ENCODE assay signal across 1 cellular context in genomic region chr14:95359974-95360826, GRCh38.
TF ChIP-seq lines count a peak whose summit lies in the region.

No MANE protein-coding gene starts in this region.

TF ChIP-seq in GM12878, 131 proteins besides CTCF, POLR2A, EP300 and RAD21:
- TF ChIP-seq ATF2 (IDR thresholded peaks at IDR 0.05; ENCODE audit: low read length) (no peak), HSF1 (IDR thresholded peaks at IDR 0.05; ENCODE audit: low read depth, low read length) (no peak), BHLHE40 (IDR thresholded peaks at IDR 0.05; ENCODE audit: borderline replicate concordance in 1 of 2, low read depth in 2 of 2, low read length in 1 of 2) (peak; percentile 66 to 81; a peak in 3 of 4 replicates), NR2F1 (conservative IDR thresholded peaks at IDR 0.05) (peak; percentile 44; the same call in 1 of the 2 replicates), ZNF217 (IDR thresholded peaks at IDR 0.05) (no peak), RCOR1 (conservative IDR thresholded peaks at IDR 0.05; ENCODE audit: low read depth, low read length) (no peak), BACH1 (IDR thresholded peaks at IDR 0.05; ENCODE audit: borderline replicate concordance) (no peak), PRDM15 (CRISPR knock-in tag; IDR thresholded peaks at IDR 0.05) (no peak), ZZZ3 (IDR thresholded peaks at IDR 0.05; ENCODE audit: control insufficient read depth, insufficient read length, low read depth) (no peak), SKIL (IDR thresholded peaks at IDR 0.05; ENCODE audit: low read depth, poor library complexity, severe bottlenecking) (no peak), ZNF687 (IDR thresholded peaks at IDR 0.05) (peak; percentile 29; the same call in 1 of the 2 replicates), ATF7 (IDR thresholded peaks at IDR 0.05; ENCODE audit: low read depth) (no peak), SUZ12 (IDR thresholded peaks at IDR 0.05; ENCODE audit: unreplicated experiment) (no peak), IKZF1 (conservative IDR thresholded peaks at IDR 0.05) (no peak), POU2F2 (IDR thresholded peaks at IDR 0.05; ENCODE audit: borderline replicate concordance, low read depth, low read length) (0 out of 3 replicates have a peak, but pooled peaks have one; percentile 37)
- TF ChIP-seq, protein P1, sequence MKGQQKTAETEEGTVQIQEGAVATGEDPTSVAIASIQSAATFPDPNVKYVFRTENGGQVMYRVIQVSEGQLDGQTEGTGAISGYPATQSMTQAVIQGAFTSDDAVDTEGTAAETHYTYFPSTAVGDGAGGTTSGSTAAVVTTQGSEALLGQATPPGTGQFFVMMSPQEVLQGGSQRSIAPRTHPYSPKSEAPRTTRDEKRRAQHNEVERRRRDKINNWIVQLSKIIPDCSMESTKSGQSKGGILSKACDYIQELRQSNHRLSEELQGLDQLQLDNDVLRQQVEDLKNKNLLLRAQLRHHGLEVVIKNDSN (IDR thresholded peaks at IDR 0.05; ENCODE audit: borderline replicate concordance, extremely low read length, insufficient read depth, low read depth, low read length) = no peak
